In the genomic region with DNA sequence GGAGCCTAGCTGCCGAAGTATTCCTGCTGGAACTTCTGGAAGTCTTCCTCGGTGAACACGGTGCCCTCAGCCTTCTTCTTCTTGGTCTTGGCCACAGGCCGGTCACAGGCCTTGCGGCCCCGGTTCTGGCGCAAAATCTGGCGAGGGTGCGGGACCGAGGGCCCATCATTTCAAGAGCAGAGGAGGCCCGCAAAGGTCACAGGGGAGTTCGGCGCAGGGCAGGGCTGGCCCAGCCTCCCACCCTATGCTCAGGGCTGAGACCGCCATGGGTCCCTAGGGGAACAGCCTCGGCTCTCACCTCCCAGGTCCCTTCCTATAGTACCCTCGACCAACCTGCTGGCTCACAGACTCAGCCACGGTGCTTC, we compare ENCODE assay signal across 1 cellular context.
TF ChIP-seq lines count a peak whose summit lies in the region.

No MANE protein-coding gene starts in this region.

TF ChIP-seq in K562, 482 proteins besides CTCF, POLR2A, EP300 and RAD21:
- TF ChIP-seq TGIF2 (CRISPR knock-in tag; IDR thresholded peaks at IDR 0.05) (no peak), ZNF274 (IDR thresholded peaks at IDR 0.05; ENCODE audit: borderline replicate concordance, low read depth, low read length) (no peak), ZNF184 (CRISPR knock-in tag; IDR thresholded peaks at IDR 0.05) (no peak), SRSF7 (optimal IDR thresholded peaks at IDR 0.05; ENCODE audit: low read depth, low read length) (no peak), NCOA1 (IDR thresholded peaks at IDR 0.05; ENCODE audit: low read depth) (no peak), MEF2A (IDR thresholded peaks at IDR 0.05; ENCODE audit: control insufficient read depth, low read depth, low read length) (no peak), ASH1L (IDR thresholded peaks at IDR 0.05; ENCODE audit: borderline replicate concordance, low read depth, partially characterized antibody) (no peak), RBFOX2 (IDR thresholded peaks at IDR 0.05; ENCODE audit: low read depth, low read length) (peak; percentile 36), NBN (IDR thresholded peaks at IDR 0.05; ENCODE audit: low read depth) (no peak)
- TF ChIP-seq, protein P1, sequence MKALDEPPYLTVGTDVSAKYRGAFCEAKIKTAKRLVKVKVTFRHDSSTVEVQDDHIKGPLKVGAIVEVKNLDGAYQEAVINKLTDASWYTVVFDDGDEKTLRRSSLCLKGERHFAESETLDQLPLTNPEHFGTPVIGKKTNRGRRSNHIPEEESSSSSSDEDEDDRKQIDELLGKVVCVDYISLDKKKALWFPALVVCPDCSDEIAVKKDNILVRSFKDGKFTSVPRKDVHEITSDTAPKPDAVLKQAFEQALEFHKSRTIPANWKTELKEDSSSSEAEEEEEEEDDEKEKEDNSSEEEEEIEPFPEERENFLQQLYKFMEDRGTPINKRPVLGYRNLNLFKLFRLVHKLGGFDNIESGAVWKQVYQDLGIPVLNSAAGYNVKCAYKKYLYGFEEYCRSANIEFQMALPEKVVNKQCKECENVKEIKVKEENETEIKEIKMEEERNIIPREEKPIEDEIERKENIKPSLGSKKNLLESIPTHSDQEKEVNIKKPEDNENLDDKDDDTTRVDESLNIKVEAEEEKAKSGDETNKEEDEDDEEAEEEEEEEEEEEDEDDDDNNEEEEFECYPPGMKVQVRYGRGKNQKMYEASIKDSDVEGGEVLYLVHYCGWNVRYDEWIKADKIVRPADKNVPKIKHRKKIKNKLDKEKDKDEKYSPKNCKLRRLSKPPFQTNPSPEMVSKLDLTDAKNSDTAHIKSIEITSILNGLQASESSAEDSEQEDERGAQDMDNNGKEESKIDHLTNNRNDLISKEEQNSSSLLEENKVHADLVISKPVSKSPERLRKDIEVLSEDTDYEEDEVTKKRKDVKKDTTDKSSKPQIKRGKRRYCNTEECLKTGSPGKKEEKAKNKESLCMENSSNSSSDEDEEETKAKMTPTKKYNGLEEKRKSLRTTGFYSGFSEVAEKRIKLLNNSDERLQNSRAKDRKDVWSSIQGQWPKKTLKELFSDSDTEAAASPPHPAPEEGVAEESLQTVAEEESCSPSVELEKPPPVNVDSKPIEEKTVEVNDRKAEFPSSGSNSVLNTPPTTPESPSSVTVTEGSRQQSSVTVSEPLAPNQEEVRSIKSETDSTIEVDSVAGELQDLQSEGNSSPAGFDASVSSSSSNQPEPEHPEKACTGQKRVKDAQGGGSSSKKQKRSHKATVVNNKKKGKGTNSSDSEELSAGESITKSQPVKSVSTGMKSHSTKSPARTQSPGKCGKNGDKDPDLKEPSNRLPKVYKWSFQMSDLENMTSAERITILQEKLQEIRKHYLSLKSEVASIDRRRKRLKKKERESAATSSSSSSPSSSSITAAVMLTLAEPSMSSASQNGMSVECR (CRISPR knock-in tag; IDR thresholded peaks at IDR 0.05) = 0 out of 2 replicates have a peak, but pooled peaks have one; percentile 16
- TF ChIP-seq, protein P2, sequence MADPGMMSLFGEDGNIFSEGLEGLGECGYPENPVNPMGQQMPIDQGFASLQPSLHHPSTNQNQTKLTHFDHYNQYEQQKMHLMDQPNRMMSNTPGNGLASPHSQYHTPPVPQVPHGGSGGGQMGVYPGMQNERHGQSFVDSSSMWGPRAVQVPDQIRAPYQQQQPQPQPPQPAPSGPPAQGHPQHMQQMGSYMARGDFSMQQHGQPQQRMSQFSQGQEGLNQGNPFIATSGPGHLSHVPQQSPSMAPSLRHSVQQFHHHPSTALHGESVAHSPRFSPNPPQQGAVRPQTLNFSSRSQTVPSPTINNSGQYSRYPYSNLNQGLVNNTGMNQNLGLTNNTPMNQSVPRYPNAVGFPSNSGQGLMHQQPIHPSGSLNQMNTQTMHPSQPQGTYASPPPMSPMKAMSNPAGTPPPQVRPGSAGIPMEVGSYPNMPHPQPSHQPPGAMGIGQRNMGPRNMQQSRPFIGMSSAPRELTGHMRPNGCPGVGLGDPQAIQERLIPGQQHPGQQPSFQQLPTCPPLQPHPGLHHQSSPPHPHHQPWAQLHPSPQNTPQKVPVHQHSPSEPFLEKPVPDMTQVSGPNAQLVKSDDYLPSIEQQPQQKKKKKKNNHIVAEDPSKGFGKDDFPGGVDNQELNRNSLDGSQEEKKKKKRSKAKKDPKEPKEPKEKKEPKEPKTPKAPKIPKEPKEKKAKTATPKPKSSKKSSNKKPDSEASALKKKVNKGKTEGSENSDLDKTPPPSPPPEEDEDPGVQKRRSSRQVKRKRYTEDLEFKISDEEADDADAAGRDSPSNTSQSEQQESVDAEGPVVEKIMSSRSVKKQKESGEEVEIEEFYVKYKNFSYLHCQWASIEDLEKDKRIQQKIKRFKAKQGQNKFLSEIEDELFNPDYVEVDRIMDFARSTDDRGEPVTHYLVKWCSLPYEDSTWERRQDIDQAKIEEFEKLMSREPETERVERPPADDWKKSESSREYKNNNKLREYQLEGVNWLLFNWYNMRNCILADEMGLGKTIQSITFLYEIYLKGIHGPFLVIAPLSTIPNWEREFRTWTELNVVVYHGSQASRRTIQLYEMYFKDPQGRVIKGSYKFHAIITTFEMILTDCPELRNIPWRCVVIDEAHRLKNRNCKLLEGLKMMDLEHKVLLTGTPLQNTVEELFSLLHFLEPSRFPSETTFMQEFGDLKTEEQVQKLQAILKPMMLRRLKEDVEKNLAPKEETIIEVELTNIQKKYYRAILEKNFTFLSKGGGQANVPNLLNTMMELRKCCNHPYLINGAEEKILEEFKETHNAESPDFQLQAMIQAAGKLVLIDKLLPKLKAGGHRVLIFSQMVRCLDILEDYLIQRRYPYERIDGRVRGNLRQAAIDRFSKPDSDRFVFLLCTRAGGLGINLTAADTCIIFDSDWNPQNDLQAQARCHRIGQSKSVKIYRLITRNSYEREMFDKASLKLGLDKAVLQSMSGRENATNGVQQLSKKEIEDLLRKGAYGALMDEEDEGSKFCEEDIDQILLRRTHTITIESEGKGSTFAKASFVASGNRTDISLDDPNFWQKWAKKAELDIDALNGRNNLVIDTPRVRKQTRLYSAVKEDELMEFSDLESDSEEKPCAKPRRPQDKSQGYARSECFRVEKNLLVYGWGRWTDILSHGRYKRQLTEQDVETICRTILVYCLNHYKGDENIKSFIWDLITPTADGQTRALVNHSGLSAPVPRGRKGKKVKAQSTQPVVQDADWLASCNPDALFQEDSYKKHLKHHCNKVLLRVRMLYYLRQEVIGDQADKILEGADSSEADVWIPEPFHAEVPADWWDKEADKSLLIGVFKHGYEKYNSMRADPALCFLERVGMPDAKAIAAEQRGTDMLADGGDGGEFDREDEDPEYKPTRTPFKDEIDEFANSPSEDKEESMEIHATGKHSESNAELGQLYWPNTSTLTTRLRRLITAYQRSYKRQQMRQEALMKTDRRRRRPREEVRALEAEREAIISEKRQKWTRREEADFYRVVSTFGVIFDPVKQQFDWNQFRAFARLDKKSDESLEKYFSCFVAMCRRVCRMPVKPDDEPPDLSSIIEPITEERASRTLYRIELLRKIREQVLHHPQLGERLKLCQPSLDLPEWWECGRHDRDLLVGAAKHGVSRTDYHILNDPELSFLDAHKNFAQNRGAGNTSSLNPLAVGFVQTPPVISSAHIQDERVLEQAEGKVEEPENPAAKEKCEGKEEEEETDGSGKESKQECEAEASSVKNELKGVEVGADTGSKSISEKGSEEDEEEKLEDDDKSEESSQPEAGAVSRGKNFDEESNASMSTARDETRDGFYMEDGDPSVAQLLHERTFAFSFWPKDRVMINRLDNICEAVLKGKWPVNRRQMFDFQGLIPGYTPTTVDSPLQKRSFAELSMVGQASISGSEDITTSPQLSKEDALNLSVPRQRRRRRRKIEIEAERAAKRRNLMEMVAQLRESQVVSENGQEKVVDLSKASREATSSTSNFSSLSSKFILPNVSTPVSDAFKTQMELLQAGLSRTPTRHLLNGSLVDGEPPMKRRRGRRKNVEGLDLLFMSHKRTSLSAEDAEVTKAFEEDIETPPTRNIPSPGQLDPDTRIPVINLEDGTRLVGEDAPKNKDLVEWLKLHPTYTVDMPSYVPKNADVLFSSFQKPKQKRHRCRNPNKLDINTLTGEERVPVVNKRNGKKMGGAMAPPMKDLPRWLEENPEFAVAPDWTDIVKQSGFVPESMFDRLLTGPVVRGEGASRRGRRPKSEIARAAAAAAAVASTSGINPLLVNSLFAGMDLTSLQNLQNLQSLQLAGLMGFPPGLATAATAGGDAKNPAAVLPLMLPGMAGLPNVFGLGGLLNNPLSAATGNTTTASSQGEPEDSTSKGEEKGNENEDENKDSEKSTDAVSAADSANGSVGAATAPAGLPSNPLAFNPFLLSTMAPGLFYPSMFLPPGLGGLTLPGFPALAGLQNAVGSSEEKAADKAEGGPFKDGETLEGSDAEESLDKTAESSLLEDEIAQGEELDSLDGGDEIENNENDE (IDR thresholded peaks at IDR 0.05; ENCODE audit: low read depth, low read length) = no peak
- TF ChIP-seq, protein P3, sequence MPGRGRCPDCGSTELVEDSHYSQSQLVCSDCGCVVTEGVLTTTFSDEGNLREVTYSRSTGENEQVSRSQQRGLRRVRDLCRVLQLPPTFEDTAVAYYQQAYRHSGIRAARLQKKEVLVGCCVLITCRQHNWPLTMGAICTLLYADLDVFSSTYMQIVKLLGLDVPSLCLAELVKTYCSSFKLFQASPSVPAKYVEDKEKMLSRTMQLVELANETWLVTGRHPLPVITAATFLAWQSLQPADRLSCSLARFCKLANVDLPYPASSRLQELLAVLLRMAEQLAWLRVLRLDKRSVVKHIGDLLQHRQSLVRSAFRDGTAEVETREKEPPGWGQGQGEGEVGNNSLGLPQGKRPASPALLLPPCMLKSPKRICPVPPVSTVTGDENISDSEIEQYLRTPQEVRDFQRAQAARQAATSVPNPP (IDR thresholded peaks at IDR 0.05; ENCODE audit: borderline replicate concordance, insufficient read depth, insufficient read length) = no peak
- TF ChIP-seq, protein P4, sequence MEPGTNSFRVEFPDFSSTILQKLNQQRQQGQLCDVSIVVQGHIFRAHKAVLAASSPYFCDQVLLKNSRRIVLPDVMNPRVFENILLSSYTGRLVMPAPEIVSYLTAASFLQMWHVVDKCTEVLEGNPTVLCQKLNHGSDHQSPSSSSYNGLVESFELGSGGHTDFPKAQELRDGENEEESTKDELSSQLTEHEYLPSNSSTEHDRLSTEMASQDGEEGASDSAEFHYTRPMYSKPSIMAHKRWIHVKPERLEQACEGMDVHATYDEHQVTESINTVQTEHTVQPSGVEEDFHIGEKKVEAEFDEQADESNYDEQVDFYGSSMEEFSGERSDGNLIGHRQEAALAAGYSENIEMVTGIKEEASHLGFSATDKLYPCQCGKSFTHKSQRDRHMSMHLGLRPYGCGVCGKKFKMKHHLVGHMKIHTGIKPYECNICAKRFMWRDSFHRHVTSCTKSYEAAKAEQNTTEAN (CRISPR knock-in tag; IDR thresholded peaks at IDR 0.05) = no peak
